12 cellular contexts compared by ENCODE assay signal in genomic region chr3:80733522-80734176, GRCh38.
A peak's percentile ranks its signal among the peaks of the same experiment; 100 is the strongest.
DNase-seq lines count a peak whose midpoint lies in the region; FAIRE-seq and TF ChIP-seq lines count a peak whose summit lies in the region.
"Had no signal": no experiment of that assay in that cellular context is flagged by ENCODE, and none has a peak within 500 bp of the region (broad histone marks: within the 10 kb centered on the region; RNA-seq: fewer than 3 reads in every experiment).

No MANE protein-coding gene starts in this region.

- no peak overlapping the region for H3K27ac ChIP-seq in WERI-Rb-1

- TF ChIP-seq CTCF in mesothelial cell of epicardium (IDR thresholded peaks at IDR 0.05; ENCODE audit: unreplicated experiment): no peak
- TF ChIP-seq CTCF in WERI-Rb-1 (IDR thresholded peaks at IDR 0.05; ENCODE audit: low read depth, low read length): no peak

- H3K27me3 ChIP-seq in WERI-Rb-1 (ENCODE audit: insufficient read depth, low read depth, severe bottlenecking) (no peaks in the 10 kb centered on the region), HAP-1 (ENCODE audit: low read depth) (no peaks in the 10 kb centered on the region)

- H3K4me1 Mint-ChIP-seq in mesothelial cell of epicardium: peaks cover 18% of the 10 kb centered on the region
- H3K4me1 Mint-ChIP-seq: neural crest cell had no signal

- no peaks in the 10 kb centered on the region for H3K4me1 ChIP-seq in HAP-1

- H3K36me3 ChIP-seq in WERI-Rb-1 (no peaks in the 10 kb centered on the region), HAP-1 (replicated peaks) (no peaks in the 10 kb centered on the region)

- no peaks in the 10 kb centered on the region for H3K36me3 Mint-ChIP-seq in mesothelial cell of epicardium

- H3K27me3 Mint-ChIP-seq in mesothelial cell of epicardium (ENCODE audit: low read depth): no peaks in the 10 kb centered on the region

- peak overlapping the region; percentile 78 for H3K27ac Mint-ChIP-seq in mesothelial cell of epicardium

- H3K9me3 Mint-ChIP-seq in mesothelial cell of epicardium: peaks cover 14% of the 10 kb centered on the region

- peak; percentile 47 for FAIRE-seq in colon (lab: Jason Lieb, UNC)

- H3K9me3 ChIP-seq in WERI-Rb-1 (ENCODE audit: severe bottlenecking) (no peaks in the 10 kb centered on the region), HAP-1 (no peaks in the 10 kb centered on the region)

- no peak overlapping the region for H3K4me3 Mint-ChIP-seq in mesothelial cell of epicardium
- H3K4me3 Mint-ChIP-seq: neural crest cell had no signal

- H3K4me3 ChIP-seq in WERI-Rb-1 (ENCODE audit: low read depth, low read length) (no peak overlapping the region), HAP-1 (no peak overlapping the region)

- in situ Hi-C loops in HAP-1 (cut with MboI; ENCODE audit: low sequenced_read_pairs): no loop called here

- peak; percentile 57 for DNase-seq in Daoy (ENCODE audit: low read depth)
- peak; percentile 50 to 80 for DNase-seq in NOMO-1 (lab: John Stamatoyannopoulos, UW; ENCODE audit: unreplicated experiment in 2 of 2)
- no peak for DNase-seq in mesothelial cell of epicardium (ENCODE audit: low spot score in 2 of 2, unreplicated experiment in 2 of 2)
- DNase-seq in NK-92 treated with Interleukin-12 subunit alpha and Interleukin-12 subunit beta, amount 100 ng/mL, for 24 hours (lab: John Stamatoyannopoulos, UW): no peak
- no peak for DNase-seq in WERI-Rb-1
- DNase-seq in hippocampal formation (lab: John Stamatoyannopoulos, UW): no peak
- DNase-seq in HAP-1 (ENCODE audit: low spot score in 2 of 2): no peak
- DNase-seq: activated T-cell treated with anti-CD3 and anti-CD28 coated beads, Interleukin-2, amount 50 U/mL, for 48 hours; NCI-H1930; T-helper 1 cell had no signal

Comparison
In these comparisons a context has a peak if more than half of its experiments do, and no peak if none do; other contexts are left out.
1. DNase-seq: peak in Daoy (single experiment) and NOMO-1 (2 of 2); none in mesothelial cell of epicardium (0 of 2), NK-92 treated with Interleukin-12 subunit alpha and Interleukin-12 subunit beta, amount 100 ng/mL, for 24 hours (single experiment), WERI-Rb-1 (single experiment), hippocampal formation (0 of 2) and HAP-1 (0 of 2).